1 cellular context compared by ENCODE assay signal in genomic region chr5:2773327-2773726, GRCh38.
TF ChIP-seq lines count a peak whose summit lies in the region.

No MANE protein-coding gene starts in this region.

TF ChIP-seq in H1, 55 proteins besides CTCF, POLR2A, EP300 and RAD21:
- TF ChIP-seq SIX5 (IDR thresholded peaks at IDR 0.05; ENCODE audit: low read depth, low read length): no peak
- TF ChIP-seq, protein P1, sequence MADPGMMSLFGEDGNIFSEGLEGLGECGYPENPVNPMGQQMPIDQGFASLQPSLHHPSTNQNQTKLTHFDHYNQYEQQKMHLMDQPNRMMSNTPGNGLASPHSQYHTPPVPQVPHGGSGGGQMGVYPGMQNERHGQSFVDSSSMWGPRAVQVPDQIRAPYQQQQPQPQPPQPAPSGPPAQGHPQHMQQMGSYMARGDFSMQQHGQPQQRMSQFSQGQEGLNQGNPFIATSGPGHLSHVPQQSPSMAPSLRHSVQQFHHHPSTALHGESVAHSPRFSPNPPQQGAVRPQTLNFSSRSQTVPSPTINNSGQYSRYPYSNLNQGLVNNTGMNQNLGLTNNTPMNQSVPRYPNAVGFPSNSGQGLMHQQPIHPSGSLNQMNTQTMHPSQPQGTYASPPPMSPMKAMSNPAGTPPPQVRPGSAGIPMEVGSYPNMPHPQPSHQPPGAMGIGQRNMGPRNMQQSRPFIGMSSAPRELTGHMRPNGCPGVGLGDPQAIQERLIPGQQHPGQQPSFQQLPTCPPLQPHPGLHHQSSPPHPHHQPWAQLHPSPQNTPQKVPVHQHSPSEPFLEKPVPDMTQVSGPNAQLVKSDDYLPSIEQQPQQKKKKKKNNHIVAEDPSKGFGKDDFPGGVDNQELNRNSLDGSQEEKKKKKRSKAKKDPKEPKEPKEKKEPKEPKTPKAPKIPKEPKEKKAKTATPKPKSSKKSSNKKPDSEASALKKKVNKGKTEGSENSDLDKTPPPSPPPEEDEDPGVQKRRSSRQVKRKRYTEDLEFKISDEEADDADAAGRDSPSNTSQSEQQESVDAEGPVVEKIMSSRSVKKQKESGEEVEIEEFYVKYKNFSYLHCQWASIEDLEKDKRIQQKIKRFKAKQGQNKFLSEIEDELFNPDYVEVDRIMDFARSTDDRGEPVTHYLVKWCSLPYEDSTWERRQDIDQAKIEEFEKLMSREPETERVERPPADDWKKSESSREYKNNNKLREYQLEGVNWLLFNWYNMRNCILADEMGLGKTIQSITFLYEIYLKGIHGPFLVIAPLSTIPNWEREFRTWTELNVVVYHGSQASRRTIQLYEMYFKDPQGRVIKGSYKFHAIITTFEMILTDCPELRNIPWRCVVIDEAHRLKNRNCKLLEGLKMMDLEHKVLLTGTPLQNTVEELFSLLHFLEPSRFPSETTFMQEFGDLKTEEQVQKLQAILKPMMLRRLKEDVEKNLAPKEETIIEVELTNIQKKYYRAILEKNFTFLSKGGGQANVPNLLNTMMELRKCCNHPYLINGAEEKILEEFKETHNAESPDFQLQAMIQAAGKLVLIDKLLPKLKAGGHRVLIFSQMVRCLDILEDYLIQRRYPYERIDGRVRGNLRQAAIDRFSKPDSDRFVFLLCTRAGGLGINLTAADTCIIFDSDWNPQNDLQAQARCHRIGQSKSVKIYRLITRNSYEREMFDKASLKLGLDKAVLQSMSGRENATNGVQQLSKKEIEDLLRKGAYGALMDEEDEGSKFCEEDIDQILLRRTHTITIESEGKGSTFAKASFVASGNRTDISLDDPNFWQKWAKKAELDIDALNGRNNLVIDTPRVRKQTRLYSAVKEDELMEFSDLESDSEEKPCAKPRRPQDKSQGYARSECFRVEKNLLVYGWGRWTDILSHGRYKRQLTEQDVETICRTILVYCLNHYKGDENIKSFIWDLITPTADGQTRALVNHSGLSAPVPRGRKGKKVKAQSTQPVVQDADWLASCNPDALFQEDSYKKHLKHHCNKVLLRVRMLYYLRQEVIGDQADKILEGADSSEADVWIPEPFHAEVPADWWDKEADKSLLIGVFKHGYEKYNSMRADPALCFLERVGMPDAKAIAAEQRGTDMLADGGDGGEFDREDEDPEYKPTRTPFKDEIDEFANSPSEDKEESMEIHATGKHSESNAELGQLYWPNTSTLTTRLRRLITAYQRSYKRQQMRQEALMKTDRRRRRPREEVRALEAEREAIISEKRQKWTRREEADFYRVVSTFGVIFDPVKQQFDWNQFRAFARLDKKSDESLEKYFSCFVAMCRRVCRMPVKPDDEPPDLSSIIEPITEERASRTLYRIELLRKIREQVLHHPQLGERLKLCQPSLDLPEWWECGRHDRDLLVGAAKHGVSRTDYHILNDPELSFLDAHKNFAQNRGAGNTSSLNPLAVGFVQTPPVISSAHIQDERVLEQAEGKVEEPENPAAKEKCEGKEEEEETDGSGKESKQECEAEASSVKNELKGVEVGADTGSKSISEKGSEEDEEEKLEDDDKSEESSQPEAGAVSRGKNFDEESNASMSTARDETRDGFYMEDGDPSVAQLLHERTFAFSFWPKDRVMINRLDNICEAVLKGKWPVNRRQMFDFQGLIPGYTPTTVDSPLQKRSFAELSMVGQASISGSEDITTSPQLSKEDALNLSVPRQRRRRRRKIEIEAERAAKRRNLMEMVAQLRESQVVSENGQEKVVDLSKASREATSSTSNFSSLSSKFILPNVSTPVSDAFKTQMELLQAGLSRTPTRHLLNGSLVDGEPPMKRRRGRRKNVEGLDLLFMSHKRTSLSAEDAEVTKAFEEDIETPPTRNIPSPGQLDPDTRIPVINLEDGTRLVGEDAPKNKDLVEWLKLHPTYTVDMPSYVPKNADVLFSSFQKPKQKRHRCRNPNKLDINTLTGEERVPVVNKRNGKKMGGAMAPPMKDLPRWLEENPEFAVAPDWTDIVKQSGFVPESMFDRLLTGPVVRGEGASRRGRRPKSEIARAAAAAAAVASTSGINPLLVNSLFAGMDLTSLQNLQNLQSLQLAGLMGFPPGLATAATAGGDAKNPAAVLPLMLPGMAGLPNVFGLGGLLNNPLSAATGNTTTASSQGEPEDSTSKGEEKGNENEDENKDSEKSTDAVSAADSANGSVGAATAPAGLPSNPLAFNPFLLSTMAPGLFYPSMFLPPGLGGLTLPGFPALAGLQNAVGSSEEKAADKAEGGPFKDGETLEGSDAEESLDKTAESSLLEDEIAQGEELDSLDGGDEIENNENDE (IDR thresholded peaks at IDR 0.05; ENCODE audit: insufficient replicate concordance, low read length): no peak
- no peak for TF ChIP-seq POU5F1 (IDR thresholded peaks at IDR 0.05; ENCODE audit: low read depth, low read length)
- TF ChIP-seq JUN (IDR thresholded peaks at IDR 0.05; ENCODE audit: low read depth, low read length): no peak
- TF ChIP-seq ASH2L (IDR thresholded peaks at IDR 0.05; ENCODE audit: low read length): no peak
- TF ChIP-seq, protein P2, sequence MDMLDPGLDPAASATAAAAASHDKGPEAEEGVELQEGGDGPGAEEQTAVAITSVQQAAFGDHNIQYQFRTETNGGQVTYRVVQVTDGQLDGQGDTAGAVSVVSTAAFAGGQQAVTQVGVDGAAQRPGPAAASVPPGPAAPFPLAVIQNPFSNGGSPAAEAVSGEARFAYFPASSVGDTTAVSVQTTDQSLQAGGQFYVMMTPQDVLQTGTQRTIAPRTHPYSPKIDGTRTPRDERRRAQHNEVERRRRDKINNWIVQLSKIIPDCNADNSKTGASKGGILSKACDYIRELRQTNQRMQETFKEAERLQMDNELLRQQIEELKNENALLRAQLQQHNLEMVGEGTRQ (IDR thresholded peaks at IDR 0.05; ENCODE audit: low read length): no peak
- no peak for TF ChIP-seq RXRA (IDR thresholded peaks at IDR 0.05; ENCODE audit: insufficient read depth, low read depth, low read length)
